In the genomic region with DNA sequence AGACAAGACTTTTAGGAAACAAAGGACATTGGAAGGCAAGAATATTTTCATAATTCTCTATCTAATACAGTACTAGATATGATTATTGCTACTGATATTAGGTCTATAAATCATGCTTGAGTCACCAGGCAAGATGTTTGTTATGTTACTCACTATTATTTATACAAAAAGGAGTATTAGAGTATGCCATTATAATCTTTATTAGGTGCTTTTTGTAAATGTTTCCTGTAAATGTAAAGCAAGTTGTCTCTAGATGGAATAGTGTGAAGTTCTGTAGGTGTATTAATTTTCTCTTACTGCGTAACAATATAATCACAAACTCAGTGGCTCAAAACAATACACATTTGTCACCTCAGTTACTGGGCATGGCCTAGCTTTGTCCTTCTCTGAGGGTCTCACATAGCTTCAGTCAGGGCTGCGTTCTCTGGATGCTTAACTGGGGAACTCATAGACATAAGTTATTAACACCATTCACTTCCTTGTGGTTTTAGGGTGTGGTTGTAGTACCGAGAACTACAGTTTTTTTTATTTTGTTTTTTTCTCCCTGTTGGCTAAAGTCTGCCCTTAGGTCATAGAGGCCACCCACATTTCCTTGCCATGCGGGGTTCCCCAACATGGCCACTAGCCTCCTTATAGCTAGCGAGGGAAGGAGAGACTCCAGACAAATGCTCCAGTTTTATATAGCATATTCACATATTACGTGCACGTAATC, we compare ENCODE assay signal across 15 cellular contexts. TPM values are rescaled to one million over a fixed set of nuclear protein-coding genes. Genes with fewer than 3 reads are reported as not detected.
DNase-seq lines count a peak whose midpoint lies in the region; ATAC-seq lines count a peak whose summit lies in the region.
"Had no signal": no experiment of that assay in that cellular context is flagged by ENCODE, and none has a peak within 500 bp of the region (broad histone marks: within the 10 kb centered on the region; RNA-seq: fewer than 3 reads in every experiment).

No MANE protein-coding gene starts in this region.

- H3K4me1 Mint-ChIP-seq in T-helper 1 cell treated with Interleukin-12 subunit alpha and Interleukin-12 subunit beta and Interleukin-4 antibody, amounts not matched to agents 30 μg/mL and 1 μg/mL, for 36 hours (ENCODE audit: low read depth), result peaks cover 16% of the 10 kb centered on the region

- ATAC-seq in left colon, result peak; percentile 74
- ATAC-seq in GM21360 (IDR thresholded peaks at IDR 0.05; ENCODE audit: unreplicated experiment), result no peak

- no peaks in the 10 kb centered on the region for H3K36me3 Mint-ChIP-seq in T-helper 1 cell treated with Interleukin-12 subunit alpha and Interleukin-12 subunit beta and Interleukin-4 antibody, amounts not matched to agents 30 μg/mL and 1 μg/mL, for 36 hours (ENCODE audit: low read depth)

- no peaks in the 10 kb centered on the region for H3K9me3 Mint-ChIP-seq in T-helper 1 cell treated with Interleukin-12 subunit alpha and Interleukin-12 subunit beta and Interleukin-4 antibody, amounts not matched to agents 30 μg/mL and 1 μg/mL, for 36 hours
- H3K9me3 Mint-ChIP-seq: CD4-positive, alpha-beta T cell had no signal

- intact Hi-C loops in left colon (cut with DNase I, micrococcal nuclease), result no loop called here

- no peak overlapping the region for H3K4me3 Mint-ChIP-seq in T-helper 1 cell treated with Interleukin-12 subunit alpha and Interleukin-12 subunit beta and Interleukin-4 antibody, amounts not matched to agents 30 μg/mL and 1 μg/mL, for 36 hours
- H3K4me3 Mint-ChIP-seq: CD4-positive, alpha-beta T cell had no signal

- peak; percentile 23 for DNase-seq in ELR (ENCODE audit: low read depth)
- peak; percentile 10 for DNase-seq in HCEC 1CT
- no peak for DNase-seq in left colon
- DNase-seq in DMS153 (lab: John Stamatoyannopoulos, UW), result no peak
- no peak for DNase-seq in activated effector memory CD4-positive, alpha-beta T cell treated with anti-CD3 and anti-CD28 coated beads, Interleukin-2, amount 50 U/mL, for 16 hours
- DNase-seq in activated T-cell treated with anti-CD3 and anti-CD28 coated beads for 4 hours, result no peak
- DNase-seq: amniotic stem cell; CD4-positive, alpha-beta T cell; NCI-H187; NCI-H774; SJCRH30; spleen; WERI-Rb-1 had no signal

- H3K27me3 Mint-ChIP-seq in T-helper 1 cell treated with Interleukin-12 subunit alpha and Interleukin-12 subunit beta and Interleukin-4 antibody, amounts not matched to agents 30 μg/mL and 1 μg/mL, for 36 hours (ENCODE audit: low read depth), result peaks cover 12% of the 10 kb centered on the region
- H3K27me3 Mint-ChIP-seq: CD4-positive, alpha-beta T cell had no signal

- H3K27ac Mint-ChIP-seq in T-helper 1 cell treated with Interleukin-12 subunit alpha and Interleukin-12 subunit beta and Interleukin-4 antibody, amounts not matched to agents 30 μg/mL and 1 μg/mL, for 36 hours, result peak overlapping the region; percentile 62
- H3K27ac Mint-ChIP-seq: CD4-positive, alpha-beta T cell had no signal

RNA-seq across cellular contexts. Expression of gene MAP3K13, which starts 20.3 kb away (rescaled TPM):
- total RNA-seq in left colon, result 10 to 100 TPM; 47.0 to 51.0 TPM

Comparison
In these comparisons a context has a peak if more than half of its experiments do, and no peak if none do; other contexts are left out.
1. DNase-seq: peak in ELR (single experiment) and HCEC 1CT (single experiment); none in left colon (0 of 2), DMS153 (single experiment), activated effector memory CD4-positive, alpha-beta T cell treated with anti-CD3 and anti-CD28 coated beads, Interleukin-2, amount 50 U/mL, for 16 hours (single experiment) and activated T-cell treated with anti-CD3 and anti-CD28 coated beads for 4 hours (single experiment).